In genomic region chr5:53170748-53171349, GRCh38 we compare ENCODE assay signal across 8 cellular contexts.
DNase-seq lines count a peak whose midpoint lies in the region; ATAC-seq and TF ChIP-seq lines count a peak whose summit lies in the region.

No MANE protein-coding gene starts in this region.

- peaks cover 4% of the 10 kb centered on the region for H3K36me3 Mint-ChIP-seq in nephron progenitor cell (ENCODE audit: low read depth)

- H3K4me1 Mint-ChIP-seq in nephron progenitor cell: peaks cover 21% of the 10 kb centered on the region

- H3K9me3 Mint-ChIP-seq in nephron progenitor cell: peaks cover 15% of the 10 kb centered on the region

- DNase-seq in COR-L47 (lab: John Stamatoyannopoulos, UW): peak; percentile 19
- DNase-seq in GM20000 (ENCODE audit: low spot score): peak; percentile 28
- DNase-seq in NCI-H460 (ENCODE audit: extremely low read depth, low read depth): peak; percentile 65
- DNase-seq in dedifferentiated amniotic fluid mesenchymal stem cell (ENCODE audit: extremely low spot score): peak; percentile 22
- peak; percentile 15 for DNase-seq in nephron progenitor cell
- DNase-seq in activated CD4-positive, CD25-positive, alpha-beta regulatory T cell (lab: John Stamatoyannopoulos, UW): no peak

- ATAC-seq in HG03520 (IDR thresholded peaks at IDR 0.05; ENCODE audit: unreplicated experiment) (no peak), HG03135 (IDR thresholded peaks at IDR 0.05; ENCODE audit: unreplicated experiment) (no peak)

- TF ChIP-seq CTCF in GM20000 (IDR thresholded peaks at IDR 0.05; ENCODE audit: extremely low read depth, missing control alignments): peak; percentile 40
- peak; percentile 61 for TF ChIP-seq CTCF in nephron progenitor cell (IDR thresholded peaks at IDR 0.05)

- no peak overlapping the region for H3K4me3 Mint-ChIP-seq in nephron progenitor cell

- H3K27me3 Mint-ChIP-seq in nephron progenitor cell (ENCODE audit: low read depth, poor library complexity): peaks cover 3% of the 10 kb centered on the region

- H3K27ac Mint-ChIP-seq in nephron progenitor cell: no peak overlapping the region

Comparison
In these comparisons a context has a peak if more than half of its experiments do, and no peak if none do; other contexts are left out.
1. DNase-seq: peak in COR-L47 (single experiment), GM20000 (single experiment), NCI-H460 (single experiment), dedifferentiated amniotic fluid mesenchymal stem cell (single experiment) and nephron progenitor cell (single experiment); none in activated CD4-positive, CD25-positive, alpha-beta regulatory T cell (0 of 4).